23 cellular contexts compared by ENCODE assay signal in the genomic region with DNA sequence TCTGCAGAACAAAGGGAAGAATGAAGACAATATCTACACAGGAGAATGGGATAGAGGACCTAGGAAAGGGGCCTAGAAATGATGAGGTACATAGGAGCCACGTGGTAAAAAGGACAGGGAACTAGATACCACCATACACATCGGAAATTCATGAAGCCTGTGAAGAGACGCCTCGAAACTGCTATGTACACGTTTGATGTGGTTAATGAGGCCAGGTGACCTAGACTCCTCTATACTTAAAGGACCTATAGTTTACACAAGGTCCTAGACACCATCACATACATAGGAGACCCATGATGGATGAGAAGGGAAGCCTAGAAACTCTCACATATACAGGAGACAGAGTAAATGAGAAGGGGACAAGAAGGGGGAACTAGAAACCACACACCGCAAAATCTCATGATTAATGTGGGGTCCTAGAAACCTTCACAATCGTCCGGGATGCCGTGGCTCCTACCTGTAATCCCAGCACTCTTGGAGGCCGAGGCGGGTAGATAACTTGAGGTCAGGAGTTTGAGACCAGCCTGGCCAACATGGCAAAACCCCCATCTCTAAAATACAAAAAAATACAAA. TPM values are rescaled to one million over a fixed set of nuclear protein-coding genes. Genes with fewer than 3 reads are reported as not detected.
DNase-seq lines count a peak whose midpoint lies in the region; ATAC-seq, FAIRE-seq and TF ChIP-seq lines count a peak whose summit lies in the region.
"Had no signal": no experiment of that assay in that cellular context is flagged by ENCODE, and none has a peak within 500 bp of the region (broad histone marks: within the 10 kb centered on the region; RNA-seq: fewer than 3 reads in every experiment).

No MANE protein-coding gene starts in this region.

- H3K9me3 Mint-ChIP-seq in type B pancreatic cell = peaks cover 6% of the 10 kb centered on the region

- H3K9me2 ChIP-seq in MM.1S (replicated peaks; ENCODE audit: insufficient read depth, low read length) = no peaks in the 10 kb centered on the region

- intact Hi-C loops in K562 (cut with micrococcal nuclease) = loop anchor here (2.0 to 10.0 kb wide), 4 partner anchors 15 to 639 kb away; no protein-coding TSS in a partner anchor
- intact Hi-C loops in sigmoid colon (cut with DNase I) = loop anchor here (2.0 to 10.0 kb wide), 2 partner anchors 37 to 169 kb away; partner anchors contain the start of gene KREMEN1
- intact Hi-C loops in Right ventricle myocardium superior (cut with DNase I) = loop anchor here (10.0 kb wide), 1 partner anchor 639 kb away; no protein-coding TSS in a partner anchor
- intact Hi-C loops in pancreas (cut with DNase I) = loop anchor here in 2 of 3 donors (5.0 to 10.0 kb wide), 2 partner anchors 42 to 89 kb away; no protein-coding TSS in a partner anchor

- in situ Hi-C loops in K562 (cut with MboI) = no loop called here

- POLR2A ChIA-PET in K562 (lab: Yijun Ruan, JAX) = interaction anchor here (1.0 kb wide), 1 partner anchor 78 kb away, joined by 3 read pairs; no protein-coding TSS in a partner anchor

- no peaks in the 10 kb centered on the region for H3K9me1 ChIP-seq in K562 (ENCODE audit: control insufficient read depth, insufficient read depth, low read length)

- H3K36me3 Mint-ChIP-seq in type B pancreatic cell = peaks cover 13% of the 10 kb centered on the region

- DNase-seq in MM.1S = peak; percentile 78
- DNase-seq in K562 (ENCODE audit: extremely low read depth in 1 of 4, low spot score in 3 of 4) = no peak
- DNase-seq in sigmoid colon = peak; percentile 26
- no peak for DNase-seq in type B pancreatic cell (ENCODE audit: extremely low spot score, unreplicated experiment)
- no peak for DNase-seq in Right ventricle myocardium superior
- no peak for DNase-seq in pancreas
- DNase-seq in stimulated activated naive CD4-positive, alpha-beta T cell treated with Interleukin-2 at 50 U/mL for 16 hours (lab: John Stamatoyannopoulos, UW) = no peak
- DNase-seq: C1 segment of cervical spinal cord; CD4-positive, alpha-beta memory T cell; COR-L47; DMS153; EL; GDM1; H9; HFFc6 had no signal

- TF ChIP-seq POLR2A in K562 (conservative IDR thresholded peaks at IDR 0.05) (no peak), sigmoid colon (IDR thresholded peaks at IDR 0.05) (no peak)

- TF ChIP-seq CTCF in MM.1S (IDR thresholded peaks at IDR 0.05; ENCODE audit: low read length) = no peak
- TF ChIP-seq CTCF in K562 (IDR thresholded peaks at IDR 0.05 in 2 of 3, conservative IDR thresholded peaks at IDR 0.05 in 1 of 3; ENCODE audit: insufficient read depth in 2 of 3, low read depth in 1 of 3, low read length in 3 of 3) = no peak
- no peak for TF ChIP-seq CTCF in sigmoid colon (IDR thresholded peaks at IDR 0.05)
- TF ChIP-seq CTCF in type B pancreatic cell (conservative IDR thresholded peaks at IDR 0.05) = no peak
- TF ChIP-seq CTCF in pancreas (IDR thresholded peaks at IDR 0.05) = no peak

- TF ChIP-seq EP300 in K562 (IDR thresholded peaks at IDR 0.05; ENCODE audit: low read length) (no peak), sigmoid colon (IDR thresholded peaks at IDR 0.05) (no peak)

- H3K9ac ChIP-seq in MM.1S (ENCODE audit: low read length) = no peak overlapping the region
- no peak overlapping the region for H3K9ac ChIP-seq in K562 (ENCODE audit: insufficient read depth in 1 of 2, low read depth in 2 of 2, low read length in 2 of 2)

- H3K4me3 Mint-ChIP-seq in type B pancreatic cell = no peak overlapping the region
- H3K4me3 Mint-ChIP-seq: CD4-positive, alpha-beta memory T cell; GM23338; H9; HFFc6 had no signal

- FAIRE-seq in K562 (lab: Jason Lieb, UNC) = no peak
- no peak for FAIRE-seq in pancreas (lab: Jason Lieb, UNC)
- FAIRE-seq: GM12891, GM18507, GM19239 had no signal

- no peaks in the 10 kb centered on the region for H3K79me2 ChIP-seq in MM.1S (ENCODE audit: low read length)
- no peaks in the 10 kb centered on the region for H3K79me2 ChIP-seq in K562 (ENCODE audit: control insufficient read depth, insufficient read depth, low read length)

- ATAC-seq in K562 (no peak), Right ventricle myocardium superior (ENCODE audit: poor library complexity) (no peak), pancreas (no peak), HG02884 (IDR thresholded peaks at IDR 0.05; ENCODE audit: unreplicated experiment) (no peak)
- ATAC-seq: HCT116 had no signal

- 62% methylated on average over 11 of the region's 11 CpGs for WGBS in K562 (ENCODE audit: insufficient coverage, low coverage, missing lambda C conversion rate)
- WGBS in sigmoid colon, 2 donors = 80 to 83% methylated on average over 11 of the region's 11 CpGs
- 77 to 86% methylated on average over 11 of the region's 11 CpGs for WGBS in pancreas, 2 donors

- H3K4me1 ChIP-seq in MM.1S (ENCODE audit: low read length) (peaks cover 22% of the 10 kb centered on the region), K562 (replicated peaks in 1 of 2; ENCODE audit: control insufficient read depth in 2 of 2, insufficient read depth in 2 of 2, low read length in 2 of 2) (peaks cover 0 to 6% of the 10 kb centered on the region in 2 experiments; a peak in 2 of 5 replicates), sigmoid colon (no peaks in the 10 kb centered on the region), pancreas (no peaks in the 10 kb centered on the region)

- H3K4me3 ChIP-seq in MM.1S (ENCODE audit: low read length) (no peak overlapping the region), K562 (no peak overlapping the region), sigmoid colon (no peak overlapping the region), pancreas (no peak overlapping the region)
- H3K4me3 ChIP-seq: GM23338 had no signal

- H3K27ac ChIP-seq in MM.1S (ENCODE audit: low read length) = no peak overlapping the region
- H3K27ac ChIP-seq in K562 (ENCODE audit: extremely low read depth, low read depth, low read length) = no peak overlapping the region
- no peak overlapping the region for H3K27ac ChIP-seq in sigmoid colon
- no peak overlapping the region for H3K27ac ChIP-seq in pancreas

- H4K20me1 ChIP-seq in MM.1S (ENCODE audit: insufficient read depth, low read length) (no peaks in the 10 kb centered on the region), K562 (replicated peaks; ENCODE audit: control insufficient read depth, insufficient read depth, low read length) (0 out of 2 replicates have a peak, but pooled peaks cover 4% of the 10 kb centered on the region)

- no peaks in the 10 kb centered on the region for H3K27me3 ChIP-seq in MM.1S (replicated peaks; ENCODE audit: insufficient read depth, low read length)
- no peaks in the 10 kb centered on the region for H3K27me3 ChIP-seq in K562 (ENCODE audit: control insufficient read depth in 2 of 2, insufficient read depth in 2 of 2, low read length in 2 of 2)
- no peaks in the 10 kb centered on the region for H3K27me3 ChIP-seq in sigmoid colon
- H3K27me3 ChIP-seq in pancreas = no peaks in the 10 kb centered on the region

- BruUV-seq in K562 (replicated peaks; lab: Mats Ljungman, UMichigan) = no TSS peak

- CTCF ChIA-PET in K562 (lab: Yijun Ruan, JAX; ENCODE audit: low intra/inter-chr PET ratio) = interaction anchor here (0.5 kb wide), 1 partner anchor 519 kb away, joined by 3 read pairs; no protein-coding TSS in a partner anchor

- TF ChIP-seq RAD21 in K562 (CRISPR knock-in tag; conservative IDR thresholded peaks at IDR 0.05 in 1 of 2, IDR thresholded peaks at IDR 0.05 in 1 of 2) = no peak

- H3K4me2 ChIP-seq in MM.1S (ENCODE audit: low read depth, low read length) (no peak overlapping the region), K562 (ENCODE audit: insufficient read depth, low read length) (no peak overlapping the region)
- H3K4me2 ChIP-seq: GM23338 had no signal

- no peaks in the 10 kb centered on the region for H3K36me3 ChIP-seq in MM.1S (replicated peaks; ENCODE audit: insufficient read depth, low read length)
- no peaks in the 10 kb centered on the region for H3K36me3 ChIP-seq in K562 (ENCODE audit: control insufficient read depth, insufficient read depth, low read length)
- H3K36me3 ChIP-seq in sigmoid colon = no peaks in the 10 kb centered on the region
- H3K36me3 ChIP-seq in pancreas = no peaks in the 10 kb centered on the region

- no peaks in the 10 kb centered on the region for H3K9me3 ChIP-seq in MM.1S (replicated peaks; ENCODE audit: insufficient read depth, low read length)
- H3K9me3 ChIP-seq in K562 (replicated peaks; ENCODE audit: control insufficient read depth, insufficient read depth, low read depth, low read length) = no peaks in the 10 kb centered on the region
- H3K9me3 ChIP-seq in sigmoid colon = peaks cover 0 to 5% (median 0%) of the 10 kb centered on the region in 4 donors
- H3K9me3 ChIP-seq in pancreas = no peaks in the 10 kb centered on the region

- no peak overlapping the region for H2AFZ ChIP-seq in MM.1S (ENCODE audit: low read length)
- H2AFZ ChIP-seq in K562 (ENCODE audit: low read depth, low read length) = no peak overlapping the region
- H2AFZ ChIP-seq: GM23338 had no signal

- H3F3A ChIP-seq in MM.1S (ENCODE audit: insufficient read depth, low read length) = no peaks in the 10 kb centered on the region

- peaks cover 5% of the 10 kb centered on the region for H3K4me1 Mint-ChIP-seq in type B pancreatic cell (ENCODE audit: unreplicated experiment)
- H3K4me1 Mint-ChIP-seq: GM23338 had no signal

- H3K27me3 Mint-ChIP-seq in type B pancreatic cell = no peaks in the 10 kb centered on the region

- peak overlapping the region; percentile 74 for H3K27ac Mint-ChIP-seq in type B pancreatic cell
- H3K27ac Mint-ChIP-seq: CD4-positive, alpha-beta memory T cell; GM23338; H9; HFFc6 had no signal

RNA-seq across cellular contexts. Expression of gene RHBDD3, which starts 23.8 kb away (rescaled TPM):
- 10.9 and 42.9 TPM in 2 replicates for total RNA-seq in K562 (2011; cell fraction: chromatin; rRNA removed; ENCODE audit: low replicate concordance)
- 47.1 and 51.4 TPM in 2 replicates for total RNA-seq in K562 (2011; cell fraction: nucleolus; rRNA removed)
- total RNA-seq in K562 (2011; cell fraction: nucleoplasm; rRNA removed) = 27.9 and 28.5 TPM in 2 replicates
- 30.9 and 37.1 TPM in 2 replicates for total RNA-seq in K562 (2014; rRNA removed)
- total RNA-seq in K562 (2014; rRNA removed; fragmentation: Illumina TruSeq; extraction: Trizol) = 7.3 and 8.5 TPM in 2 replicates
- total RNA-seq in K562 (2015; rRNA removed; fragmentation: Illumina TruSeq; extraction: Trizol) = 18.0 and 20.8 TPM in 2 replicates
- 29.9 and 30.3 TPM in 2 replicates for total RNA-seq in K562 (2021)
- 14.0 and 17.4 TPM in 2 replicates for polyA plus RNA-seq in K562 (2011; rRNA removed)
- polyA plus RNA-seq in K562 (2011; cell fraction: cytosol; rRNA removed) = 21.8 and 63.3 TPM in 2 replicates
- 18.2 and 35.0 TPM in 2 replicates for polyA plus RNA-seq in K562 (2011; cell fraction: nucleus; rRNA removed)
- 22.9 and 35.2 TPM in 2 replicates for polyA plus RNA-seq in K562 (2012)
- 10.2 and 20.1 TPM in 2 replicates for polyA plus RNA-seq in K562 (2014; fragmentation: Illumina TruSeq; extraction: Trizol)
- 1 to 10 TPM in 1 of 2 experiments, under 1 TPM in 1; 0.32 to 1.2 TPM for polyA plus RNA-seq in K562 (2014; fragmentation: Nextera tagmentation; extraction: Ambion mirVana)
- 35.6 and 39.3 TPM in 2 replicates for polyA plus RNA-seq in K562 (2014; rRNA removed)
- polyA minus RNA-seq in K562 (2011; rRNA and poly(A)+ RNA removed) = 2.8 and 5.3 TPM in 2 replicates
- polyA minus RNA-seq in K562 (2011; cell fraction: cytosol; rRNA and poly(A)+ RNA removed) = 9.1 and 13.8 TPM in 2 replicates
- polyA minus RNA-seq in K562 (2011; cell fraction: nucleus; rRNA and poly(A)+ RNA removed) = 10.9 and 11.4 TPM in 2 replicates
- total RNA-seq in sigmoid colon = 10 to 100 TPM; 16.1 to 20.5 (median 18.0) TPM
- polyA plus RNA-seq in sigmoid colon = 10 to 100 TPM in 1 of 3 donors, 1 to 10 TPM in 2; 5.4 to 40.7 (median 8.3) TPM
- 33.9 and 59.2 TPM in 2 replicates for total RNA-seq in type B pancreatic cell (ENCODE audit: low replicate concordance)
- 11.7 TPM for total RNA-seq in Right ventricle myocardium superior
- 10 to 100 TPM in 2 of 6 donors, 1 to 10 TPM in 4; 5.4 to 13.2 (median 9.0) TPM for total RNA-seq in pancreas
- polyA plus RNA-seq in pancreas = 10 to 100 TPM; 36.2 to 38.2 TPM

RNA-seq across cellular contexts. Expression of gene EWSR1, which starts 24.1 kb away (rescaled TPM):
- 290 and 407 TPM in 2 replicates for total RNA-seq in K562 (2011; cell fraction: chromatin; rRNA removed; ENCODE audit: low replicate concordance)
- 162 and 182 TPM in 2 replicates for total RNA-seq in K562 (2011; cell fraction: nucleolus; rRNA removed)
- 269 and 319 TPM in 2 replicates for total RNA-seq in K562 (2011; cell fraction: nucleoplasm; rRNA removed)
- total RNA-seq in K562 (2014; rRNA removed) (283 and 302 TPM in 2 replicates), K562 (2014; rRNA removed; fragmentation: Illumina TruSeq; extraction: Trizol) (131 and 132 TPM in 2 replicates), K562 (2015; rRNA removed; fragmentation: Illumina TruSeq; extraction: Trizol) (172 and 181 TPM in 2 replicates), K562 (2021) (233 and 254 TPM in 2 replicates), sigmoid colon (100 to 1,000 TPM; 170 to 233 (median 177) TPM), type B pancreatic cell (ENCODE audit: low replicate concordance) (244 and 347 TPM in 2 replicates), Right ventricle myocardium superior (108 TPM), pancreas (100 to 1,000 TPM in 3 of 6 donors, 10 to 100 TPM in 3; 49.2 to 104 (median 87.5) TPM)
- polyA plus RNA-seq in K562 (2011; rRNA removed) (239 and 279 TPM in 2 replicates), K562 (2014; fragmentation: Illumina TruSeq; extraction: Trizol) (375 and 450 TPM in 2 replicates), K562 (2014; fragmentation: Nextera tagmentation; extraction: Ambion mirVana) (100 to 1,000 TPM in 1 of 2 experiments, 10 to 100 TPM in 1; 83.3 to 101 TPM), K562 (2014; rRNA removed) (245 and 263 TPM in 2 replicates), sigmoid colon (100 to 1,000 TPM in 1 of 3 donors, 10 to 100 TPM in 2; 81.4 to 182 (median 83.5) TPM), pancreas (100 to 1,000 TPM; 136 to 257 TPM)
- polyA plus RNA-seq in K562 (2011; cell fraction: cytosol; rRNA removed) = 452 and 650 TPM in 2 replicates
- 519 and 665 TPM in 2 replicates for polyA plus RNA-seq in K562 (2011; cell fraction: nucleus; rRNA removed)
- polyA plus RNA-seq in K562 (2012) = 205 and 340 TPM in 2 replicates
- polyA minus RNA-seq in K562 (2011; rRNA and poly(A)+ RNA removed) = 228 and 290 TPM in 2 replicates
- 181 and 192 TPM in 2 replicates for polyA minus RNA-seq in K562 (2011; cell fraction: cytosol; rRNA and poly(A)+ RNA removed)
- polyA minus RNA-seq in K562 (2011; cell fraction: nucleus; rRNA and poly(A)+ RNA removed) = 106 and 173 TPM in 2 replicates

RNA-seq across cellular contexts. Expression of gene EMID1, which starts 38.3 kb away (rescaled TPM):
- 9.5 and 19.2 TPM in 2 replicates for total RNA-seq in K562 (2011; cell fraction: chromatin; rRNA removed; ENCODE audit: low replicate concordance)
- total RNA-seq in K562 (2011; cell fraction: nucleolus; rRNA removed) = 12.4 and 12.8 TPM in 2 replicates
- 11.4 and 13.8 TPM in 2 replicates for total RNA-seq in K562 (2011; cell fraction: nucleoplasm; rRNA removed)
- total RNA-seq in K562 (2014; rRNA removed) = 5.5 and 6.9 TPM in 2 replicates
- total RNA-seq in K562 (2014; rRNA removed; fragmentation: Illumina TruSeq; extraction: Trizol) = 0.80 and 0.91 TPM in 2 replicates
- total RNA-seq in K562 (2015; rRNA removed; fragmentation: Illumina TruSeq; extraction: Trizol) = 3.0 TPM in 2 replicates
- 5.7 and 7.2 TPM in 2 replicates for total RNA-seq in K562 (2021)
- polyA plus RNA-seq in K562 (2011; rRNA removed) = 2.7 and 3.0 TPM in 2 replicates
- 2.8 and 9.9 TPM in 2 replicates for polyA plus RNA-seq in K562 (2011; cell fraction: cytosol; rRNA removed)
- 4.6 and 10.5 TPM in 2 replicates for polyA plus RNA-seq in K562 (2011; cell fraction: nucleus; rRNA removed)
- polyA plus RNA-seq in K562 (2012) = 5.3 and 46.5 TPM in 2 replicates
- 1.6 and 2.6 TPM in 2 replicates for polyA plus RNA-seq in K562 (2014; fragmentation: Illumina TruSeq; extraction: Trizol)
- polyA plus RNA-seq in K562 (2014; fragmentation: Nextera tagmentation; extraction: Ambion mirVana) = under 1 TPM; 0.15 to 0.17 TPM
- polyA plus RNA-seq in K562 (2014; rRNA removed) = 4.9 and 6.9 TPM in 2 replicates
- polyA minus RNA-seq in K562 (2011; rRNA and poly(A)+ RNA removed) = 1.1 and 2.6 TPM in 2 replicates
- 1.0 and 2.4 TPM in 2 replicates for polyA minus RNA-seq in K562 (2011; cell fraction: cytosol; rRNA and poly(A)+ RNA removed)
- 4.3 and 5.3 TPM in 2 replicates for polyA minus RNA-seq in K562 (2011; cell fraction: nucleus; rRNA and poly(A)+ RNA removed)
- 1 to 10 TPM in 2 of 4 donors, under 1 TPM in 2; 0.27 to 4.7 (median 1.2) TPM for total RNA-seq in sigmoid colon
- 1 to 10 TPM; 3.2 to 5.9 (median 3.6) TPM for polyA plus RNA-seq in sigmoid colon
- total RNA-seq in type B pancreatic cell (ENCODE audit: low replicate concordance) = 4.2 and 11.4 TPM in 2 replicates
- total RNA-seq in Right ventricle myocardium superior = 0.32 TPM
- total RNA-seq in pancreas = 10 to 100 TPM in 2 of 6 donors, 1 to 10 TPM in 4; 6.2 to 10.6 (median 8.3) TPM
- 10 to 100 TPM; 11.7 to 16.8 TPM for polyA plus RNA-seq in pancreas
- total RNA-seq: A172; A673; CD4-positive, alpha-beta memory T cell; HFFc6 had no signal

Comparison
In these comparisons a context has a peak if more than half of its experiments do, and no peak if none do; other contexts are left out.
1. DNase-seq: peak in MM.1S (single experiment) and sigmoid colon (single experiment); none in K562 (0 of 4), type B pancreatic cell (single experiment), Right ventricle myocardium superior (single experiment), pancreas (0 of 6) and stimulated activated naive CD4-positive, alpha-beta T cell treated with Interleukin-2 at 50 U/mL for 16 hours (single experiment).